21 cellular contexts compared by ENCODE assay signal in the genomic region with DNA sequence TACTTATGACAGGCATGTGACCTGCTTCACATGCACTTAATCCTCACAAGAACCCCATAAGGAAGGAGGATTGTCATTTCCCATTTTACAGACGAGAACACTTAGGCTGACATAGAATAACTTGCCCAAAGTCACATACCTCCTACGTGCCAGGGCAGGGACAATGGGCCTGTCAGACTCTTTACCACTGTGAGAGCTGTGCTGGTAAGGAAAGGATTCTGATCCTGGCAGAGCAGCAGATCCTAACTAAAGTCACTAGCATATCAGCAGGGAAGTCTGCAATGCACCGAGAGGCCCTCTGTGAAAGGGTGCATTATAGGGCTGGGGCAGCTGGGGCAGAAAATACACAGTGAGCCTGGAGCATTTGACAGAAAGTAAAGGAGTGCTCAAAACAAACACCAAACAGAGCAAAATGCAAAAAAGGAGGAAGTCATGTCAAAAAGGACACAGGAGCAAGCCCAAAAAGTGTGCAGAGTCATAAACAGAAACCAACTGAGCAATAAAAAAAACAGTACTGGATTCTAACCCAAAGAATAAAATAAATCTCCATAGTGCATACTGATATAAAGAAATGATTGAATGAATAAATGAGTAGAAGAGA. TPM values are rescaled to one million over a fixed set of nuclear protein-coding genes. Genes with fewer than 3 reads are reported as not detected.
DNase-seq lines count a peak whose midpoint lies in the region; ATAC-seq, FAIRE-seq and TF ChIP-seq lines count a peak whose summit lies in the region.
"Had no signal": no experiment of that assay in that cellular context is flagged by ENCODE, and none has a peak within 500 bp of the region (broad histone marks: within the 10 kb centered on the region; RNA-seq: fewer than 3 reads in every experiment).

No MANE protein-coding gene starts in this region.

- H3K79me2 ChIP-seq in K562 (ENCODE audit: control insufficient read depth, insufficient read depth, low read length): no peaks in the 10 kb centered on the region

- intact Hi-C loops in IMR-90 (cut with micrococcal nuclease): no loop called here
- intact Hi-C loops in K562 (cut with micrococcal nuclease): no loop called here
- intact Hi-C loops in spleen (cut with DNase I; ENCODE audit: low total_unique reads): no loop called here

- DNase-seq in IMR-90 (no peak), K562 (ENCODE audit: extremely low read depth in 1 of 4, low spot score in 3 of 4) (no peak), spleen (no peak), C1 segment of cervical spinal cord (lab: John Stamatoyannopoulos, UW) (no peak), endothelial cell (ENCODE audit: low spot score) (no peak), T-cell (no peak)
- no peak for DNase-seq in activated naive CD4-positive, alpha-beta T cell treated with Interleukin-2 at 50 U/mL for 16 hours
- DNase-seq: activated CD4-positive, alpha-beta T cell treated with anti-CD3 and anti-CD28 coated beads for 1 hour; amniotic stem cell; BE2C; central memory CD4-positive, alpha-beta T cell; effector CD8-positive, alpha-beta T cell; islet precursor cell; NCI-H187; NCI-H446; psoas muscle; SJCRH30; T1000; tibial artery had no signal

- H3K18ac ChIP-seq in IMR-90 (ENCODE audit: low read depth, low read length): no peak overlapping the region

- no peak overlapping the region for H4K91ac ChIP-seq in IMR-90 (ENCODE audit: insufficient read depth, low read depth, low read length)

- no peaks in the 10 kb centered on the region for H3K9me3 Mint-ChIP-seq in endothelial cell (ENCODE audit: unreplicated experiment)
- H3K9me3 Mint-ChIP-seq in T-cell: no peaks in the 10 kb centered on the region
- H3K9me3 Mint-ChIP-seq: natural killer cell treated with Interleukin-12 subunit alpha and Interleukin-12 subunit beta and Interleukin-15 and Interleukin-18, amount 100 ng/mL, for 72 hours had no signal

- H3K9ac ChIP-seq in IMR-90 (ENCODE audit: low read depth, low read length): no peak overlapping the region
- no peak overlapping the region for H3K9ac ChIP-seq in K562 (ENCODE audit: insufficient read depth in 1 of 2, low read depth in 2 of 2, low read length in 2 of 2)

- H3K23ac ChIP-seq in IMR-90 (ENCODE audit: low read depth, low read length): no peak overlapping the region

- H4K5ac ChIP-seq in IMR-90 (ENCODE audit: low read depth, low read length): no peak overlapping the region

- TF ChIP-seq RAD21 in IMR-90 (IDR thresholded peaks at IDR 0.05; ENCODE audit: low read length): no peak
- TF ChIP-seq RAD21 in K562 (CRISPR knock-in tag; conservative IDR thresholded peaks at IDR 0.05 in 1 of 2, IDR thresholded peaks at IDR 0.05 in 1 of 2): no peak

- H3K9me1 ChIP-seq in IMR-90 (ENCODE audit: insufficient read depth, low read length) (peaks cover 3% of the 10 kb centered on the region), K562 (ENCODE audit: control insufficient read depth, insufficient read depth, low read length) (no peaks in the 10 kb centered on the region)

- H2BK120ac ChIP-seq in IMR-90 (ENCODE audit: low read depth, low read length): no peak overlapping the region

- no peak overlapping the region for H3K4ac ChIP-seq in IMR-90 (ENCODE audit: low read depth, low read length)

- H2AK9ac ChIP-seq in IMR-90 (replicated peaks; ENCODE audit: low read depth, low read length, poor library complexity): no peak overlapping the region

- in situ Hi-C loops in IMR-90 (cut with MboI; ENCODE audit: low sequenced_read_pairs) (no loop called here), K562 (cut with MboI) (no loop called here)

- H3K79me1 ChIP-seq in IMR-90 (ENCODE audit: low read depth in 1 of 2, low read length in 2 of 2): no peaks in the 10 kb centered on the region

- TF ChIP-seq POLR2A in IMR-90 (IDR thresholded peaks at IDR 0.05; ENCODE audit: low read depth, low read length) (no peak), K562 (conservative IDR thresholded peaks at IDR 0.05) (no peak), spleen (IDR thresholded peaks at IDR 0.05) (no peak)

- BruUV-seq in IMR-90 (replicated peaks; lab: Mats Ljungman, UMichigan) (no TSS peak), K562 (replicated peaks; lab: Mats Ljungman, UMichigan) (no TSS peak)

- CTCF ChIA-PET in IMR-90 (lab: Yijun Ruan, JAX): interaction anchor here (0.6 kb wide), 1 partner anchor 18 kb away, joined by 4 read pairs; no protein-coding TSS in a partner anchor
- CTCF ChIA-PET in K562 (lab: Yijun Ruan, JAX; ENCODE audit: low intra/inter-chr PET ratio): no interaction called here
- CTCF ChIA-PET in T-cell (lab: Charles Lee): no interaction called here

- H2AK5ac ChIP-seq in IMR-90 (ENCODE audit: low read depth, low read length): 0 out of 2 replicates have a peak overlapping the region, but pooled peaks have one; percentile 20

- H3K4me1 ChIP-seq in IMR-90 (ENCODE audit: control insufficient read depth, insufficient read depth, low read length) (peaks cover 20% of the 10 kb centered on the region), K562 (replicated peaks in 1 of 2; ENCODE audit: control insufficient read depth in 2 of 2, insufficient read depth in 2 of 2, low read length in 2 of 2) (peaks cover 0 to 13% of the 10 kb centered on the region in 2 experiments; a peak in 1 of 5 replicates), spleen (peaks cover 0 to 56% (median 21%) of the 10 kb centered on the region in 6 donors)

- WGBS in IMR-90 (ENCODE audit: extremely low coverage in 2 of 2, insufficient read length in 1 of 2), 2 experiments: no CpG with 5 or more reads among the region's 3 CpGs
- 8% methylated on average over 3 of the region's 3 CpGs for WGBS in K562 (ENCODE audit: insufficient coverage, low coverage, missing lambda C conversion rate)
- 54 to 68% (median 63%) methylated on average over 3 of the region's 3 CpGs for WGBS in spleen, 5 donors

- H3K4me1 Mint-ChIP-seq in endothelial cell (ENCODE audit: unreplicated experiment) (peaks cover 9% of the 10 kb centered on the region), T-cell (peaks cover 0 to 4% (median 0%) of the 10 kb centered on the region in 3 donors)

- H3K4me3 Mint-ChIP-seq in endothelial cell (ENCODE audit: unreplicated experiment) (no peak overlapping the region), T-cell (no peak overlapping the region)
- H3K4me3 Mint-ChIP-seq: natural killer cell treated with Interleukin-12 subunit alpha and Interleukin-12 subunit beta and Interleukin-15 and Interleukin-18, amount 100 ng/mL, for 72 hours had no signal

- H3K27me3 Mint-ChIP-seq in endothelial cell (ENCODE audit: unreplicated experiment) (no peaks in the 10 kb centered on the region), T-cell (peaks cover 0 to 4% of the 10 kb centered on the region in 2 donors)

- H3K36me3 ChIP-seq in IMR-90 (ENCODE audit: control insufficient read depth, insufficient read depth, low read length): no peaks in the 10 kb centered on the region
- no peaks in the 10 kb centered on the region for H3K36me3 ChIP-seq in K562 (ENCODE audit: control insufficient read depth, insufficient read depth, low read length)
- H3K36me3 ChIP-seq in spleen: no peaks in the 10 kb centered on the region
- H3K36me3 ChIP-seq: BE2C, SJCRH30, tibial artery had no signal

- H3K27me3 ChIP-seq in IMR-90 (ENCODE audit: control insufficient read depth, insufficient read depth, low read length) (no peaks in the 10 kb centered on the region), K562 (ENCODE audit: control insufficient read depth in 2 of 2, insufficient read depth in 2 of 2, low read length in 2 of 2) (peaks cover 6 to 13% of the 10 kb centered on the region in 2 experiments; a peak in 4 of 5 replicates), spleen (replicated peaks in 1 of 7) (no peaks in the 10 kb centered on the region)
- H3K27me3 ChIP-seq: BE2C, SJCRH30, tibial artery had no signal

- POLR2A ChIA-PET in IMR-90 (lab: Charles Lee; ENCODE audit: unreplicated experiment) (no interaction called here), K562 (lab: Yijun Ruan, JAX) (no interaction called here), T-cell (lab: Charles Lee) (no interaction called here)

- H3K4me3 ChIP-seq in IMR-90 (ENCODE audit: insufficient read depth, low read depth, low read length): no peak overlapping the region
- H3K4me3 ChIP-seq in K562: no peak overlapping the region
- H3K4me3 ChIP-seq in spleen: peak overlapping the region in 1 of 8 donors; percentile 15
- H3K4me3 ChIP-seq: psoas muscle, SJCRH30, tibial artery had no signal

- ATAC-seq in GM21515 (IDR thresholded peaks at IDR 0.05; ENCODE audit: unreplicated experiment) (peak; percentile 57), IMR-90 (ENCODE audit: low read depth) (no peak), K562 (no peak), T-cell (replicated peaks in 1 of 4) (no peak)
- ATAC-seq: natural killer cell treated with Interleukin-12 subunit alpha and Interleukin-12 subunit beta and Interleukin-15 and Interleukin-18, amount 100 ng/mL, for 72 hours; psoas muscle had no signal

- dilution Hi-C loops in IMR-90 (cut with HindIII; ENCODE audit: low sequenced_read_pairs, unreplicated experiment): no loop called here

- H3K56ac ChIP-seq in IMR-90 (ENCODE audit: extremely low read depth, insufficient read depth, low read length): no peak overlapping the region

- no peaks in the 10 kb centered on the region for H4K20me1 ChIP-seq in IMR-90 (ENCODE audit: insufficient read depth, low read length)
- H4K20me1 ChIP-seq in K562 (replicated peaks; ENCODE audit: control insufficient read depth, insufficient read depth, low read length): no peaks in the 10 kb centered on the region

- H3K27ac Mint-ChIP-seq in endothelial cell (ENCODE audit: unreplicated experiment) (no peak overlapping the region), T-cell (no peak overlapping the region)
- H3K27ac Mint-ChIP-seq: natural killer cell treated with Interleukin-12 subunit alpha and Interleukin-12 subunit beta and Interleukin-15 and Interleukin-18, amount 100 ng/mL, for 72 hours had no signal

- H3K14ac ChIP-seq in IMR-90 (replicated peaks; ENCODE audit: low read depth, low read length): no peak overlapping the region

- TF ChIP-seq EP300 in K562 (IDR thresholded peaks at IDR 0.05; ENCODE audit: low read length): no peak

- TF ChIP-seq CTCF in IMR-90 (conservative IDR thresholded peaks at IDR 0.05; ENCODE audit: low read depth, low read length): no peak
- no peak for TF ChIP-seq CTCF in K562 (IDR thresholded peaks at IDR 0.05 in 2 of 3, conservative IDR thresholded peaks at IDR 0.05 in 1 of 3; ENCODE audit: insufficient read depth in 2 of 3, low read depth in 1 of 3, low read length in 3 of 3)
- TF ChIP-seq CTCF in spleen (IDR thresholded peaks at IDR 0.05 in 8 of 11, conservative IDR thresholded peaks at IDR 0.05 in 3 of 11): no peak
- TF ChIP-seq CTCF in endothelial cell (IDR thresholded peaks at IDR 0.05; ENCODE audit: unreplicated experiment): no peak

- H4K8ac ChIP-seq in IMR-90 (ENCODE audit: low read depth in 2 of 2, low read length in 2 of 2): no peak overlapping the region

- H2BK15ac ChIP-seq in IMR-90 (ENCODE audit: low read depth, low read length): no peak overlapping the region

- no peak overlapping the region for H2BK5ac ChIP-seq in IMR-90 (ENCODE audit: low read depth, low read length, poor library complexity, severe bottlenecking)

- H3K36me3 Mint-ChIP-seq in endothelial cell (ENCODE audit: low read depth, unreplicated experiment) (no peaks in the 10 kb centered on the region), T-cell (no peaks in the 10 kb centered on the region)
- H3K36me3 Mint-ChIP-seq: natural killer cell treated with Interleukin-12 subunit alpha and Interleukin-12 subunit beta and Interleukin-15 and Interleukin-18, amount 100 ng/mL, for 72 hours had no signal

- H3K4me2 ChIP-seq in IMR-90 (ENCODE audit: low read depth, low read length) (no peak overlapping the region), K562 (ENCODE audit: insufficient read depth, low read length) (no peak overlapping the region)

- no peaks in the 10 kb centered on the region for H3K9me3 ChIP-seq in IMR-90 (ENCODE audit: control insufficient read depth, insufficient read depth, low read length)
- no peaks in the 10 kb centered on the region for H3K9me3 ChIP-seq in K562 (replicated peaks; ENCODE audit: control insufficient read depth, insufficient read depth, low read depth, low read length)
- H3K9me3 ChIP-seq in spleen: no peaks in the 10 kb centered on the region
- H3K9me3 ChIP-seq: BE2C, psoas muscle, SJCRH30, tibial artery had no signal

- H2BK20ac ChIP-seq in IMR-90 (ENCODE audit: low read depth, low read length): no peak overlapping the region

- H2AFZ ChIP-seq in IMR-90 (replicated peaks; ENCODE audit: low read length, poor library complexity): peak overlapping the region; percentile 52
- H2AFZ ChIP-seq in K562 (ENCODE audit: low read depth, low read length): no peak overlapping the region; the same call in 1 of the 2 replicates

- H3K27ac ChIP-seq in IMR-90 (ENCODE audit: insufficient read depth, low read length) (no peak overlapping the region), K562 (ENCODE audit: extremely low read depth, low read depth, low read length) (no peak overlapping the region), spleen (peak overlapping the region in 6 of 8 donors; percentile 14 to 95 (median 50))
- H3K27ac ChIP-seq: psoas muscle, SJCRH30, tibial artery had no signal

- FAIRE-seq in K562 (lab: Jason Lieb, UNC): no peak

RNA-seq across cellular contexts. Expression of gene SP3, which starts 56.0 kb away (rescaled TPM):
- total RNA-seq in IMR-90 (2012; rRNA removed) (136 and 137 TPM in 2 replicates), K562 (2014; rRNA removed) (75.2 and 83.9 TPM in 2 replicates), K562 (2014; rRNA removed; fragmentation: Illumina TruSeq; extraction: Trizol) (86.6 and 101 TPM in 2 replicates), K562 (2015; rRNA removed; fragmentation: Illumina TruSeq; extraction: Trizol) (102 and 106 TPM in 2 replicates), K562 (2021) (73.5 and 74.9 TPM in 2 replicates), spleen (100 to 1,000 TPM in 4 of 7 donors, 10 to 100 TPM in 3; 97.9 to 140 (median 103) TPM), endothelial cell (ENCODE audit: unreplicated experiment) (76.2 TPM), T-cell (100 to 1,000 TPM; 107 to 150 (median 123) TPM)
- polyA plus RNA-seq in IMR-90 (2012; rRNA removed) (19.9 and 26.7 TPM in 2 replicates), K562 (2011; rRNA removed) (76.6 and 89.7 TPM in 2 replicates), K562 (2014; fragmentation: Illumina TruSeq; extraction: Trizol) (61.2 and 64.1 TPM in 2 replicates), K562 (2014; fragmentation: Nextera tagmentation; extraction: Ambion mirVana) (10 to 100 TPM; 12.0 to 13.1 TPM), K562 (2014; rRNA removed) (35.7 and 39.3 TPM in 2 replicates), spleen (10 to 100 TPM; 17.4 to 23.2 (median 22.8) TPM)
- 4.2 and 6.6 TPM in 2 replicates for polyA plus RNA-seq in IMR-90 (2012; cell fraction: cytosol; rRNA removed)
- polyA plus RNA-seq in IMR-90 (2012; cell fraction: nucleus; rRNA removed; ENCODE audit: low replicate concordance): 6.3 and 36.0 TPM in 2 replicates
- total RNA-seq in K562 (2011; cell fraction: chromatin; rRNA removed; ENCODE audit: low replicate concordance): 73.5 and 177 TPM in 2 replicates
- total RNA-seq in K562 (2011; cell fraction: nucleolus; rRNA removed): 36.0 and 43.8 TPM in 2 replicates
- total RNA-seq in K562 (2011; cell fraction: nucleoplasm; rRNA removed): 64.0 and 89.2 TPM in 2 replicates
- polyA plus RNA-seq in K562 (2011; cell fraction: cytosol; rRNA removed): 30.9 and 42.5 TPM in 2 replicates
- polyA plus RNA-seq in K562 (2011; cell fraction: nucleus; rRNA removed): 55.4 and 76.5 TPM in 2 replicates
- polyA plus RNA-seq in K562 (2012): 26.4 and 29.5 TPM in 2 replicates
- 171 and 198 TPM in 2 replicates for polyA minus RNA-seq in K562 (2011; rRNA and poly(A)+ RNA removed)
- 52.7 and 58.2 TPM in 2 replicates for polyA minus RNA-seq in K562 (2011; cell fraction: cytosol; rRNA and poly(A)+ RNA removed)
- 76.1 and 128 TPM in 2 replicates for polyA minus RNA-seq in K562 (2011; cell fraction: nucleus; rRNA and poly(A)+ RNA removed)

Comparison
In these comparisons a context has a peak if more than half of its experiments do, and no peak if none do; other contexts are left out.
1. H3K27ac ChIP-seq: peak in spleen (6 of 8); none in IMR-90 (single experiment) and K562 (single experiment).